15 cellular contexts compared by ENCODE assay signal in genomic region chr11:64998141-64998540, GRCh38. TPM values are rescaled to one million over a fixed set of nuclear protein-coding genes. Genes with fewer than 3 reads are reported as not detected.
DNase-seq lines count a peak whose midpoint lies in the region; TF ChIP-seq lines count a peak whose summit lies in the region.
"Had no signal": no experiment of that assay in that cellular context is flagged by ENCODE, and none has a peak within 500 bp of the region (broad histone marks: within the 10 kb centered on the region; RNA-seq: fewer than 3 reads in every experiment).

No MANE protein-coding gene starts in this region.

- no peaks in the 10 kb centered on the region for H3K9me3 ChIP-seq in HEK293 (ENCODE audit: control insufficient read depth, insufficient read depth, low read depth, low read length)
- H3K9me3 ChIP-seq: adrenal gland, left lung had no signal

- POLR2A ChIA-PET in HEK293 (lab: Yijun Ruan, JAX), result interaction anchor here (0.6 kb wide), 1 partner anchor 72 kb away, joined by 8 read pairs; no protein-coding TSS in a partner anchor
- POLR2A ChIA-PET in activated CD4-positive, alpha-beta memory T cell treated with anti-CD3 and anti-CD28 coated beads for 36 hours (lab: Charles Lee), result no interaction called here

- no peak overlapping the region for H3K27ac ChIP-seq in HEK293 (ENCODE audit: extremely low read depth, low read depth, low read length)
- H3K27ac ChIP-seq: dorsolateral prefrontal cortex had no signal

- DNase-seq in NCI-H510A treated with DMSO at 0.1 percent for 48 hours (lab: John Stamatoyannopoulos, UW), result peak; percentile 6
- no peak for DNase-seq in NCI-H510A (lab: John Stamatoyannopoulos, UW)
- DNase-seq in activated CD4-positive, alpha-beta memory T cell treated with anti-CD3 and anti-CD28 coated beads for 36 hours, result peak; percentile 39
- DNase-seq in mesothelial cell of epicardium (ENCODE audit: low spot score in 2 of 2, unreplicated experiment in 2 of 2), result no peak
- DNase-seq in midbrain (lab: John Stamatoyannopoulos, UW), result no peak
- DNase-seq in Kasumi-1 (lab: John Stamatoyannopoulos, UW), result no peak
- DNase-seq in NCI-H524 treated with DMSO at 0.1 percent for 48 hours (lab: John Stamatoyannopoulos, UW), result no peak
- DNase-seq: ACHN; adrenal gland; dorsolateral prefrontal cortex; left lung; NCI-H1694 treated with DMSO at 0.1 percent for 48 hours; stimulated activated CD4-positive, alpha-beta T cell treated with anti-CD3 and anti-CD28 coated beads, Interleukin-4, amount 100 ng/mL, for 1 hour had no signal

- CTCF ChIA-PET in HEK293 (lab: Yijun Ruan, JAX), result interaction anchor here (0.5 to 3.7 kb wide), 6 partner anchors 14 to 180 kb away, joined by 3 to 15 read pairs (median 4); partner anchors contain the start of gene ARL2
- CTCF ChIA-PET in activated CD4-positive, alpha-beta memory T cell treated with anti-CD3 and anti-CD28 coated beads for 36 hours (lab: Charles Lee), result interaction anchor here (0.6 to 5.9 kb wide), 3 partner anchors 15 to 80 kb away, joined by 3 to 31 read pairs (median 4); partner anchors contain the start of genes ARL2 and MAJIN

- TF ChIP-seq CTCF in HEK293 (tag by site-specific recombination; IDR thresholded peaks at IDR 0.05) (no peak), mesothelial cell of epicardium (IDR thresholded peaks at IDR 0.05; ENCODE audit: unreplicated experiment) (no peak)

- no peaks in the 10 kb centered on the region for H3K36me3 Mint-ChIP-seq in activated CD4-positive, alpha-beta memory T cell treated with anti-CD3 and anti-CD28 coated beads for 36 hours
- no peaks in the 10 kb centered on the region for H3K36me3 Mint-ChIP-seq in mesothelial cell of epicardium

- no peaks in the 10 kb centered on the region for H3K27me3 Mint-ChIP-seq in activated CD4-positive, alpha-beta memory T cell treated with anti-CD3 and anti-CD28 coated beads for 36 hours
- peaks cover 1% of the 10 kb centered on the region for H3K27me3 Mint-ChIP-seq in mesothelial cell of epicardium (ENCODE audit: low read depth)

- peak overlapping the region; percentile 8 for H3K4me3 Mint-ChIP-seq in activated CD4-positive, alpha-beta memory T cell treated with anti-CD3 and anti-CD28 coated beads for 36 hours
- H3K4me3 Mint-ChIP-seq in mesothelial cell of epicardium, result no peak overlapping the region

- intact Hi-C loops in activated CD4-positive, alpha-beta memory T cell treated with anti-CD3 and anti-CD28 coated beads for 36 hours (cut with micrococcal nuclease), result no loop called here

- H3K4me1 ChIP-seq in HEK293 (ENCODE audit: control insufficient read depth, insufficient read depth, low read length), result no peaks in the 10 kb centered on the region

- H3K9me3 Mint-ChIP-seq in activated CD4-positive, alpha-beta memory T cell treated with anti-CD3 and anti-CD28 coated beads for 36 hours, result no peaks in the 10 kb centered on the region
- no peaks in the 10 kb centered on the region for H3K9me3 Mint-ChIP-seq in mesothelial cell of epicardium

- peak overlapping the region; percentile 66 for H3K27ac Mint-ChIP-seq in activated CD4-positive, alpha-beta memory T cell treated with anti-CD3 and anti-CD28 coated beads for 36 hours
- peak overlapping the region; percentile 0 for H3K27ac Mint-ChIP-seq in mesothelial cell of epicardium

- H3K4me3 ChIP-seq in HEK293 (ENCODE audit: low read depth, low read length), result no peak overlapping the region
- H3K4me3 ChIP-seq: adrenal gland, left lung had no signal

- peaks cover 13% of the 10 kb centered on the region for H3K4me1 Mint-ChIP-seq in activated CD4-positive, alpha-beta memory T cell treated with anti-CD3 and anti-CD28 coated beads for 36 hours (ENCODE audit: low read depth)
- peaks cover 7% of the 10 kb centered on the region for H3K4me1 Mint-ChIP-seq in mesothelial cell of epicardium

- no peaks in the 10 kb centered on the region for H3K36me3 ChIP-seq in HEK293 (ENCODE audit: control insufficient read depth in 2 of 2, insufficient read depth in 1 of 2, low read length in 2 of 2)
- H3K36me3 ChIP-seq: adrenal gland had no signal

TF ChIP-seq in HEK293, 187 proteins besides CTCF, POLR2A, EP300 and RAD21:
- TF ChIP-seq ZNF280D (tag by site-specific recombination; IDR thresholded peaks at IDR 0.05) (no peak), ZNF221 (tag by site-specific recombination; IDR thresholded peaks at IDR 0.05; ENCODE audit: borderline replicate concordance) (no peak), ZBTB17 (tag by site-specific recombination; IDR thresholded peaks at IDR 0.05) (peak; percentile 99), ZNF23 (tag by site-specific recombination; IDR thresholded peaks at IDR 0.05; ENCODE audit: borderline replicate concordance) (peak; percentile 96), ZNF121 (tag by site-specific recombination; IDR thresholded peaks at IDR 0.05) (no peak), GFI1B (tag by site-specific recombination; IDR thresholded peaks at IDR 0.05) (no peak), ZNF843 (tag by site-specific recombination; IDR thresholded peaks at IDR 0.05) (no peak), ZNF157 (tag by site-specific recombination; IDR thresholded peaks at IDR 0.05) (no peak), ZNF776 (tag by site-specific recombination; IDR thresholded peaks at IDR 0.05; ENCODE audit: borderline replicate concordance) (no peak)

RNA-seq across cellular contexts. Expression of gene BATF2, which starts 1.4 kb away (rescaled TPM):
- total RNA-seq in activated CD4-positive, alpha-beta memory T cell treated with anti-CD3 and anti-CD28 coated beads for 36 hours, result under 1 TPM in 1 of 2 experiments, not detected in 1; 0.22 TPM
- total RNA-seq in mesothelial cell of epicardium, result 1.5 to 1.9 TPM (median 1.7 TPM) in 3 replicates

RNA-seq across cellular contexts. Expression of gene ARL2, which starts 15.8 kb away (rescaled TPM):
- 100 to 1,000 TPM; 104 to 109 TPM for total RNA-seq in activated CD4-positive, alpha-beta memory T cell treated with anti-CD3 and anti-CD28 coated beads for 36 hours
- 79.9 to 87.3 TPM (median 84.4 TPM) in 3 replicates for total RNA-seq in mesothelial cell of epicardium

RNA-seq across cellular contexts. Expression of gene MAJIN, which starts 26.2 kb away (rescaled TPM):
- total RNA-seq in activated CD4-positive, alpha-beta memory T cell treated with anti-CD3 and anti-CD28 coated beads for 36 hours, result under 1 TPM; 0.21 to 0.82 TPM
- total RNA-seq in mesothelial cell of epicardium, result not detected in 3 replicates
- total RNA-seq: adrenal gland, dorsolateral prefrontal cortex, left lung, subcutaneous adipose tissue had no signal

RNA-seq across cellular contexts. Expression of gene SNX15, which starts 29.1 kb away (rescaled TPM):
- 10 to 100 TPM; 15.4 to 15.9 TPM for total RNA-seq in activated CD4-positive, alpha-beta memory T cell treated with anti-CD3 and anti-CD28 coated beads for 36 hours
- 19.2 to 21.0 TPM (median 20.8 TPM) in 3 replicates for total RNA-seq in mesothelial cell of epicardium

RNA-seq across cellular contexts. Expression of gene SAC3D1, which starts 42.9 kb away (rescaled TPM):
- 10 to 100 TPM; 14.2 to 14.7 TPM for total RNA-seq in activated CD4-positive, alpha-beta memory T cell treated with anti-CD3 and anti-CD28 coated beads for 36 hours
- 15.3 to 16.3 TPM (median 16.1 TPM) in 3 replicates for total RNA-seq in mesothelial cell of epicardium

Comparison
In these comparisons a context has a peak if more than half of its experiments do, and no peak if none do; other contexts are left out.
1. DNase-seq: peak in NCI-H510A treated with DMSO at 0.1 percent for 48 hours (single experiment) and activated CD4-positive, alpha-beta memory T cell treated with anti-CD3 and anti-CD28 coated beads for 36 hours (single experiment); none in NCI-H510A (single experiment), mesothelial cell of epicardium (0 of 2), midbrain (single experiment), Kasumi-1 (0 of 2) and NCI-H524 treated with DMSO at 0.1 percent for 48 hours (single experiment).